8 cellular contexts compared by ENCODE assay signal in genomic region chr1:212607206-212607923, GRCh38. TPM values are rescaled to one million over a fixed set of nuclear protein-coding genes. Genes with fewer than 3 reads are reported as not detected.
DNase-seq lines count a peak whose midpoint lies in the region; ATAC-seq and TF ChIP-seq lines count a peak whose summit lies in the region.

No MANE protein-coding gene starts in this region.

- H2AFZ ChIP-seq in HCT116 (ENCODE audit: low read depth, low read length, poor library complexity, severe bottlenecking) (no peak overlapping the region), fibroblast of lung (ENCODE audit: low read length) (no peak overlapping the region), neural progenitor cell (replicated peaks) (peak overlapping the region; percentile 18)

- H3K9me2 ChIP-seq in HCT116 (ENCODE audit: insufficient read depth), result no peaks in the 10 kb centered on the region

- peaks cover 12% of the 10 kb centered on the region for H3K36me3 Mint-ChIP-seq in CD4-positive, alpha-beta T cell (ENCODE audit: low read depth)
- peaks cover 8% of the 10 kb centered on the region for H3K36me3 Mint-ChIP-seq in activated CD4-positive, alpha-beta T cell treated with anti-CD3 and anti-CD28 coated beads, Interleukin-2, amount 10 ng/mL, durations not matched to agents 7 days and 5 days (ENCODE audit: low read depth)
- H3K36me3 Mint-ChIP-seq in neural progenitor cell, result no peaks in the 10 kb centered on the region

- H3K4me2 ChIP-seq in HCT116 (ENCODE audit: low read length) (peak overlapping the region; percentile 97), fibroblast of lung (ENCODE audit: extremely low read depth, insufficient read depth, low read length) (peak overlapping the region; percentile 99), neural progenitor cell (peak overlapping the region; percentile 97)

- H4K20me1 ChIP-seq in HCT116 (ENCODE audit: insufficient read depth) (no peaks in the 10 kb centered on the region; the same call in 1 of the 2 replicates), fibroblast of lung (ENCODE audit: control insufficient read depth, extremely low read depth, insufficient read depth, low read length) (no peaks in the 10 kb centered on the region), neural progenitor cell (ENCODE audit: low read depth) (peaks cover 22% of the 10 kb centered on the region)

- no peaks in the 10 kb centered on the region for H3K9me3 Mint-ChIP-seq in CD4-positive, alpha-beta T cell
- no peaks in the 10 kb centered on the region for H3K9me3 Mint-ChIP-seq in activated CD4-positive, alpha-beta T cell treated with anti-CD3 and anti-CD28 coated beads, Interleukin-2, amount 10 ng/mL, durations not matched to agents 7 days and 5 days
- no peaks in the 10 kb centered on the region for H3K9me3 Mint-ChIP-seq in neural progenitor cell

- H3K27ac Mint-ChIP-seq in CD4-positive, alpha-beta T cell, result peak overlapping the region; percentile 51
- H3K27ac Mint-ChIP-seq in activated CD4-positive, alpha-beta T cell treated with anti-CD3 and anti-CD28 coated beads, Interleukin-2, amount 10 ng/mL, durations not matched to agents 7 days and 5 days, result peak overlapping the region; percentile 98
- peak overlapping the region; percentile 88 for H3K27ac Mint-ChIP-seq in neural progenitor cell

- H3K4me1 ChIP-seq in HCT116 (ENCODE audit: control insufficient read depth in 1 of 2, insufficient read depth in 2 of 2, low read length in 2 of 2) (peaks cover 11 to 48% of the 10 kb centered on the region in 2 experiments; a peak in 3 of 4 replicates), fibroblast of lung (ENCODE audit: control insufficient read depth, extremely low read depth, insufficient read depth, low read length) (peaks cover 9% of the 10 kb centered on the region), neural progenitor cell (peaks cover 34% of the 10 kb centered on the region)

- ATAC-seq in CD4-positive, alpha-beta T cell (ENCODE audit: poor library complexity), result no peak
- no peak for ATAC-seq in HCT116
- ATAC-seq in HG02642 (IDR thresholded peaks at IDR 0.05; ENCODE audit: poor library complexity, unreplicated experiment), result no peak
- no peak for ATAC-seq in HG02610 (IDR thresholded peaks at IDR 0.05; ENCODE audit: unreplicated experiment)

- H3K9ac ChIP-seq in HCT116 (ENCODE audit: low read length) (peak overlapping the region; percentile 79), fibroblast of lung (ENCODE audit: insufficient read depth, low read length) (peak overlapping the region; percentile 72), neural progenitor cell (no peak overlapping the region)

- DNase-seq in CD4-positive, alpha-beta T cell, result peak in 1 of 10 experiments; percentile 22
- DNase-seq in HCT116 (ENCODE audit: low read depth, low spot score), result no peak
- peak; percentile 33 for DNase-seq in activated CD4-positive, alpha-beta T cell treated with anti-CD3 and anti-CD28 coated beads, Interleukin-2, amount 10 ng/mL, durations not matched to agents 7 days and 5 days
- DNase-seq in fibroblast of lung (ENCODE audit: low read depth in 2 of 2), result no peak
- peak; percentile 47 for DNase-seq in neural progenitor cell (ENCODE audit: low spot score)
- DNase-seq in COLO829 (ENCODE audit: low spot score), result no peak

- H3K27me3 Mint-ChIP-seq in CD4-positive, alpha-beta T cell, result peaks cover 88% of the 10 kb centered on the region
- H3K27me3 Mint-ChIP-seq in activated CD4-positive, alpha-beta T cell treated with anti-CD3 and anti-CD28 coated beads, Interleukin-2, amount 10 ng/mL, durations not matched to agents 7 days and 5 days, result peaks cover 46% of the 10 kb centered on the region
- peaks cover 14% of the 10 kb centered on the region for H3K27me3 Mint-ChIP-seq in neural progenitor cell (ENCODE audit: insufficient read depth, low read depth)

- intact Hi-C loops in CD4-positive, alpha-beta T cell (cut with DNase I, micrococcal nuclease), result loop anchor here (5.0 to 10.0 kb wide), 3 partner anchors 40 to 1377 kb away; partner anchors contain the start of gene PROX1 (in 1 of the 2)
- intact Hi-C loops in HCT116 (cut with micrococcal nuclease), result loop anchor here (5.0 kb wide), 1 partner anchor 175 kb away; no protein-coding TSS in a partner anchor

- no peak for TF ChIP-seq RAD21 in HCT116 (IDR thresholded peaks at IDR 0.05; ENCODE audit: low read depth)

- H3K79me2 ChIP-seq in HCT116 (ENCODE audit: insufficient read depth, low read length) (peaks cover 31% of the 10 kb centered on the region), fibroblast of lung (ENCODE audit: control insufficient read depth, insufficient read depth, low read length) (peaks cover 27% of the 10 kb centered on the region), neural progenitor cell (ENCODE audit: low read depth) (no peaks in the 10 kb centered on the region)

- BruUV-seq in HCT116 (replicated peaks; lab: Mats Ljungman, UMichigan), result no TSS peak

- H3F3A ChIP-seq in neural progenitor cell (ENCODE audit: low read depth), result peaks cover 41% of the 10 kb centered on the region

- no peaks in the 10 kb centered on the region for H3K9me3 ChIP-seq in CD4-positive, alpha-beta T cell (ENCODE audit: control insufficient read depth, low read length)
- H3K9me3 ChIP-seq in HCT116 (ENCODE audit: control insufficient read depth in 1 of 2, insufficient read depth in 1 of 2, low read depth in 1 of 2, low read length in 2 of 2) (no peaks in the 10 kb centered on the region), fibroblast of lung (ENCODE audit: control insufficient read depth, insufficient read depth, low read depth, low read length) (no peaks in the 10 kb centered on the region), neural progenitor cell (ENCODE audit: low read depth) (no peaks in the 10 kb centered on the region)

- peak overlapping the region; percentile 55 to 77 for H3K4me3 ChIP-seq in HCT116 (replicated peaks in 1 of 2; ENCODE audit: low read depth in 1 of 2, low read length in 2 of 2)
- peak overlapping the region; percentile 46 to 65 (median 56) for H3K4me3 ChIP-seq in fibroblast of lung (replicated peaks in 1 of 4; ENCODE audit: control extremely low read depth in 1 of 4, insufficient read depth in 1 of 4, low read depth in 3 of 4, low read length in 4 of 4)
- peak overlapping the region; percentile 62 for H3K4me3 ChIP-seq in neural progenitor cell

- CTCF ChIA-PET in CD4-positive, alpha-beta T cell (lab: Charles Lee), result no interaction called here
- CTCF ChIA-PET in HCT116 (lab: Charles Lee), result interaction anchor here (1.3 to 1.4 kb wide), 2 partner anchors 11 to 129 kb away, joined by 7 to 8 read pairs; no protein-coding TSS in a partner anchor
- CTCF ChIA-PET in activated CD4-positive, alpha-beta T cell treated with anti-CD3 and anti-CD28 coated beads, Interleukin-2, amount 10 ng/mL, durations not matched to agents 7 days and 5 days (lab: Charles Lee), result interaction anchor here (0.7 to 2.3 kb wide), 6 partner anchors 10 to 140 kb away, joined by 3 to 10 read pairs (median 4); no protein-coding TSS in a partner anchor

- RAD21 ChIA-PET in HCT116 (lab: Charles Lee; ENCODE audit: low non-redundant PET in 1 of 2, low total read pairs in 2 of 2, uncharacterized antibody in 2 of 2, unreplicated experiment in 2 of 2), result interaction anchor here in 1 of 2 experiments (1.0 kb wide), 1 partner anchor 130 kb away, joined by 4 read pairs; no protein-coding TSS in a partner anchor

- H3K4me3 Mint-ChIP-seq in CD4-positive, alpha-beta T cell, result peak overlapping the region; percentile 97
- peak overlapping the region; percentile 93 for H3K4me3 Mint-ChIP-seq in activated CD4-positive, alpha-beta T cell treated with anti-CD3 and anti-CD28 coated beads, Interleukin-2, amount 10 ng/mL, durations not matched to agents 7 days and 5 days
- peak overlapping the region; percentile 96 for H3K4me3 Mint-ChIP-seq in neural progenitor cell

- H3K4me1 Mint-ChIP-seq in CD4-positive, alpha-beta T cell (ENCODE audit: low read depth), result peaks cover 36% of the 10 kb centered on the region
- H3K4me1 Mint-ChIP-seq in activated CD4-positive, alpha-beta T cell treated with anti-CD3 and anti-CD28 coated beads, Interleukin-2, amount 10 ng/mL, durations not matched to agents 7 days and 5 days, result peaks cover 49% of the 10 kb centered on the region
- H3K4me1 Mint-ChIP-seq in neural progenitor cell, result peaks cover 57% of the 10 kb centered on the region

- POLR2A ChIA-PET in CD4-positive, alpha-beta T cell (lab: Charles Lee), result interaction anchor here (0.6 to 2.6 kb wide), 3 partner anchors 11 to 49 kb away, joined by 3 to 15 read pairs (median 9); no protein-coding TSS in a partner anchor
- POLR2A ChIA-PET in HCT116 (lab: Charles Lee), result interaction anchor here (0.7 to 2.5 kb wide), 10 partner anchors 9 to 156 kb away, joined by 3 to 45 read pairs (median 4); no protein-coding TSS in a partner anchor
- POLR2A ChIA-PET in activated CD4-positive, alpha-beta T cell treated with anti-CD3 and anti-CD28 coated beads, Interleukin-2, amount 10 ng/mL, durations not matched to agents 7 days and 5 days (lab: Charles Lee), result interaction anchor here (0.6 to 1.0 kb wide), 2 partner anchors 150 to 697 kb away, joined by 3 read pairs; no protein-coding TSS in a partner anchor

- H3K27me3 ChIP-seq in CD4-positive, alpha-beta T cell (ENCODE audit: control insufficient read depth, insufficient read depth, low read length), result peaks cover 60% of the 10 kb centered on the region
- H3K27me3 ChIP-seq in HCT116 (ENCODE audit: insufficient read depth, low read length) (peaks cover 21% of the 10 kb centered on the region; the same call in 1 of the 2 replicates), fibroblast of lung (ENCODE audit: control insufficient read depth, insufficient read depth, low read length) (peaks cover 42% of the 10 kb centered on the region), neural progenitor cell (peaks cover 93% of the 10 kb centered on the region)

- no peak for TF ChIP-seq CTCF in CD4-positive, alpha-beta T cell (IDR thresholded peaks at IDR 0.05)
- no peak for TF ChIP-seq CTCF in HCT116 (IDR thresholded peaks at IDR 0.05 in 2 of 3, conservative IDR thresholded peaks at IDR 0.05 in 1 of 3; ENCODE audit: borderline replicate concordance in 1 of 3, insufficient read depth in 1 of 3, low read depth in 2 of 3, low read length in 2 of 3)
- TF ChIP-seq CTCF in fibroblast of lung (conservative IDR thresholded peaks at IDR 0.05 in 1 of 2, IDR thresholded peaks at IDR 0.05 in 1 of 2; ENCODE audit: low read depth in 1 of 2, low read length in 2 of 2), result no peak
- TF ChIP-seq CTCF in neural progenitor cell (IDR thresholded peaks at IDR 0.05), result no peak

- no peak overlapping the region for H3K27ac ChIP-seq in CD4-positive, alpha-beta T cell (ENCODE audit: low read depth, low read length)
- H3K27ac ChIP-seq in HCT116 (ENCODE audit: low read depth, low read length) (peak overlapping the region; percentile 68), fibroblast of lung (ENCODE audit: insufficient read depth, low read length) (peak overlapping the region; percentile 57), neural progenitor cell (no peak overlapping the region)

- no peak for TF ChIP-seq POLR2A in HCT116 (IDR thresholded peaks at IDR 0.05; ENCODE audit: borderline replicate concordance, extremely low read depth, insufficient read depth, insufficient read length)

- H3K36me3 ChIP-seq in HCT116 (ENCODE audit: control insufficient read depth in 1 of 2, insufficient read depth in 2 of 2, low read length in 2 of 2), result no peaks in the 10 kb centered on the region
- no peaks in the 10 kb centered on the region for H3K36me3 ChIP-seq in fibroblast of lung (ENCODE audit: control insufficient read depth, insufficient read depth, low read length)
- no peaks in the 10 kb centered on the region for H3K36me3 ChIP-seq in neural progenitor cell

RNA-seq across cellular contexts. Expression of gene ATF3, which starts 1.2 kb away (rescaled TPM):
- total RNA-seq in CD4-positive, alpha-beta T cell, result 10 to 100 TPM; 10.4 to 12.7 TPM
- total RNA-seq in HCT116 (2021; ENCODE audit: unreplicated experiment), result 43.2 TPM
- polyA plus RNA-seq in HCT116 (2012), result 60.0 and 101 TPM in 2 replicates
- 10 to 100 TPM; 10.0 to 13.0 TPM for total RNA-seq in activated CD4-positive, alpha-beta T cell treated with anti-CD3 and anti-CD28 coated beads, Interleukin-2, amount 10 ng/mL, durations not matched to agents 7 days and 5 days
- total RNA-seq in fibroblast of lung, result 14.1 and 35.7 TPM in 2 replicates
- 12.4 and 33.8 TPM in 2 replicates for polyA plus RNA-seq in fibroblast of lung
- polyA plus RNA-seq in fibroblast of lung (2012), result 9.8 and 31.1 TPM in 2 replicates
- polyA minus RNA-seq in fibroblast of lung (ENCODE audit: low replicate concordance), result 12.8 and 15.8 TPM in 2 replicates
- 7.2 and 7.8 TPM in 2 replicates for total RNA-seq in neural progenitor cell (ENCODE audit: low replicate concordance)

Comparison
In these comparisons a context has a peak if more than half of its experiments do, and no peak if none do; other contexts are left out.
1. DNase-seq: peak in activated CD4-positive, alpha-beta T cell treated with anti-CD3 and anti-CD28 coated beads, Interleukin-2, amount 10 ng/mL, durations not matched to agents 7 days and 5 days (single experiment) and neural progenitor cell (single experiment); none in HCT116 (single experiment), fibroblast of lung (0 of 2) and COLO829 (single experiment).
2. H3K27ac ChIP-seq: peak in HCT116 (single experiment) and fibroblast of lung (single experiment); none in CD4-positive, alpha-beta T cell (single experiment) and neural progenitor cell (single experiment).
3. Peak in every context shown above with its lines, with median percentiles within 50 percentile points of each other: H3K27ac Mint-ChIP-seq, H3K4me3 Mint-ChIP-seq, H3K4me2 ChIP-seq and H3K4me3 ChIP-seq.